In the genomic region with DNA sequence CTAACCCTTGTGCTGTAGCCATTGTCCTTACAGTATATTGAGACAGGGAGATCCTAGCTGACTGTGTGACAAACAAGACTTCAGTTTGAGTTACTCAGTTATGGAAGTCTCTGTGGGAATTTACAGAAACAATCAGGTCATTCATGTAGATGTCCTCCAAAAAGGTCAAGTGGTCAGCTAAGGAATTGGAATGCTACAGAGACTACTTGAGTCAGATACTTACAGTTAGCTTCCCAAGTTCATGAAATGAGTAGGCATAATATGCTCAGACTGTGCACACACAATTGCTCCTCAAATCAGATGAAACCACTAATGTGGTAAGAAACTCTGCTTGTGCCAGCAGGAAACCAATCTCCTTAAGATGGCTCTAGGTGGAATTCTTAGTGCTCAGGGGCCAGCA, we compare ENCODE assay signal across 18 cellular contexts.
DNase-seq lines count a peak whose midpoint lies in the region; ATAC-seq and TF ChIP-seq lines count a peak whose summit lies in the region.
"Had no signal": no experiment of that assay in that cellular context is flagged by ENCODE, and none has a peak within 500 bp of the region (broad histone marks: within the 10 kb centered on the region; RNA-seq: fewer than 3 reads in every experiment).

No MANE protein-coding gene starts in this region.

- peak overlapping the region; percentile 34; the same call in 1 of the 2 replicates for H2AFZ ChIP-seq in GM23338

- no peaks in the 10 kb centered on the region for H3F3A ChIP-seq in GM23338 (replicated peaks; ENCODE audit: low read depth)

- no peak for DNase-seq in GM23338 (ENCODE audit: low spot score)
- peak; percentile 22 for DNase-seq in RPMI7951 (ENCODE audit: low read depth)
- peak; percentile 55 for DNase-seq in glomerular visceral epithelial cell (ENCODE audit: extremely low spot score)
- DNase-seq in retinal pigment epithelial cell (ENCODE audit: low read depth) = peak; percentile 21
- DNase-seq in DMS153 (lab: John Stamatoyannopoulos, UW) = no peak
- DNase-seq in NK-92 treated with Interleukin-12 subunit alpha and Interleukin-12 subunit beta, amount 100 ng/mL, for 24 hours (lab: John Stamatoyannopoulos, UW) = no peak
- no peak for DNase-seq in ascending aorta (ENCODE audit: low spot score in 2 of 2)
- DNase-seq: 8988T, DND-41, HCEC 1CT, KG1, MV-4-11, NCI-H1694 treated with DMSO at 0.1 percent for 48 hours, NCI-H524, NCI-H82 had no signal

- intact Hi-C loops in ascending aorta (cut with DNase I) = no loop called here

- H3K79me2 ChIP-seq in GM23338 (replicated peaks; ENCODE audit: insufficient read depth) = no peaks in the 10 kb centered on the region

- no peaks in the 10 kb centered on the region; the same call in 2 of the 3 replicates for H3K36me3 Mint-ChIP-seq in GM23338 (ENCODE audit: low read depth)
- H3K36me3 Mint-ChIP-seq: CD14-positive monocyte had no signal

- no peaks in the 10 kb centered on the region for H3K27me3 Mint-ChIP-seq in GM23338 (ENCODE audit: insufficient read depth, low read depth, poor library complexity)

- no peaks in the 10 kb centered on the region for H3K4me1 Mint-ChIP-seq in GM23338
- H3K4me1 Mint-ChIP-seq: CD14-positive monocyte had no signal

- no peaks in the 10 kb centered on the region for H3K9me3 Mint-ChIP-seq in GM23338

- no peak for ATAC-seq in GM23338
- ATAC-seq in HG02852 (IDR thresholded peaks at IDR 0.05; ENCODE audit: unreplicated experiment) = no peak
- ATAC-seq: HepG2 had no signal

- H3K36me3 ChIP-seq in GM23338 (ENCODE audit: insufficient read depth) (no peaks in the 10 kb centered on the region), ascending aorta (no peaks in the 10 kb centered on the region)

- TF ChIP-seq CTCF in GM23338 (conservative IDR thresholded peaks at IDR 0.05; ENCODE audit: low read depth in 2 of 2) (no peak), retinal pigment epithelial cell (conservative IDR thresholded peaks at IDR 0.05; ENCODE audit: low read depth, low read length) (no peak), ascending aorta (IDR thresholded peaks at IDR 0.05) (no peak)

- no peaks in the 10 kb centered on the region for H3K9me2 ChIP-seq in GM23338 (ENCODE audit: insufficient read depth)

- H3K4me3 Mint-ChIP-seq in GM23338 = no peak overlapping the region
- H3K4me3 Mint-ChIP-seq: CD14-positive monocyte had no signal

- no peak overlapping the region for H3K4me2 ChIP-seq in GM23338

- H3K4me3 ChIP-seq in GM23338 (no peak overlapping the region), retinal pigment epithelial cell (ENCODE audit: low read length) (no peak overlapping the region), ascending aorta (no peak overlapping the region)

- no peak overlapping the region for H3K27ac ChIP-seq in GM23338 (ENCODE audit: low read depth)
- no peak overlapping the region for H3K27ac ChIP-seq in ascending aorta

- no peaks in the 10 kb centered on the region for H4K20me1 ChIP-seq in GM23338 (replicated peaks; ENCODE audit: insufficient read depth)

- H3K27ac Mint-ChIP-seq in GM23338 = no peak overlapping the region
- H3K27ac Mint-ChIP-seq: CD14-positive monocyte had no signal

- H3K9me3 ChIP-seq in ascending aorta = no peaks in the 10 kb centered on the region

- H3K4me1 ChIP-seq in GM23338 (ENCODE audit: insufficient read depth) (no peaks in the 10 kb centered on the region), ascending aorta (no peaks in the 10 kb centered on the region)

- H3K27me3 ChIP-seq in GM23338 (ENCODE audit: insufficient read depth) (no peaks in the 10 kb centered on the region), ascending aorta (no peaks in the 10 kb centered on the region)

TF ChIP-seq in GM23338, 12 proteins besides CTCF, POLR2A, EP300 and RAD21 (continues in another document):
- no peak for TF ChIP-seq EZH2phosphoT487 (IDR thresholded peaks at IDR 0.05; ENCODE audit: unreplicated experiment)
- no peak for TF ChIP-seq JUNB (IDR thresholded peaks at IDR 0.05; ENCODE audit: unreplicated experiment)
- no peak for TF ChIP-seq STAT1 (IDR thresholded peaks at IDR 0.05; ENCODE audit: unreplicated experiment)
- no peak for TF ChIP-seq ZNF331 (CRISPR knock-in tag; IDR thresholded peaks at IDR 0.05; ENCODE audit: low read depth)
- TF ChIP-seq, protein P1, sequence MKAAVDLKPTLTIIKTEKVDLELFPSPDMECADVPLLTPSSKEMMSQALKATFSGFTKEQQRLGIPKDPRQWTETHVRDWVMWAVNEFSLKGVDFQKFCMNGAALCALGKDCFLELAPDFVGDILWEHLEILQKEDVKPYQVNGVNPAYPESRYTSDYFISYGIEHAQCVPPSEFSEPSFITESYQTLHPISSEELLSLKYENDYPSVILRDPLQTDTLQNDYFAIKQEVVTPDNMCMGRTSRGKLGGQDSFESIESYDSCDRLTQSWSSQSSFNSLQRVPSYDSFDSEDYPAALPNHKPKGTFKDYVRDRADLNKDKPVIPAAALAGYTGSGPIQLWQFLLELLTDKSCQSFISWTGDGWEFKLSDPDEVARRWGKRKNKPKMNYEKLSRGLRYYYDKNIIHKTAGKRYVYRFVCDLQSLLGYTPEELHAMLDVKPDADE (IDR thresholded peaks at IDR 0.05) = no peak
- TF ChIP-seq POLR2AphosphoS5 (IDR thresholded peaks at IDR 0.05; ENCODE audit: low read depth) = no peak
- TF ChIP-seq CREB1 (CRISPR knock-in tag; IDR thresholded peaks at IDR 0.05; ENCODE audit: low read depth) = no peak
- TF ChIP-seq, protein P2, sequence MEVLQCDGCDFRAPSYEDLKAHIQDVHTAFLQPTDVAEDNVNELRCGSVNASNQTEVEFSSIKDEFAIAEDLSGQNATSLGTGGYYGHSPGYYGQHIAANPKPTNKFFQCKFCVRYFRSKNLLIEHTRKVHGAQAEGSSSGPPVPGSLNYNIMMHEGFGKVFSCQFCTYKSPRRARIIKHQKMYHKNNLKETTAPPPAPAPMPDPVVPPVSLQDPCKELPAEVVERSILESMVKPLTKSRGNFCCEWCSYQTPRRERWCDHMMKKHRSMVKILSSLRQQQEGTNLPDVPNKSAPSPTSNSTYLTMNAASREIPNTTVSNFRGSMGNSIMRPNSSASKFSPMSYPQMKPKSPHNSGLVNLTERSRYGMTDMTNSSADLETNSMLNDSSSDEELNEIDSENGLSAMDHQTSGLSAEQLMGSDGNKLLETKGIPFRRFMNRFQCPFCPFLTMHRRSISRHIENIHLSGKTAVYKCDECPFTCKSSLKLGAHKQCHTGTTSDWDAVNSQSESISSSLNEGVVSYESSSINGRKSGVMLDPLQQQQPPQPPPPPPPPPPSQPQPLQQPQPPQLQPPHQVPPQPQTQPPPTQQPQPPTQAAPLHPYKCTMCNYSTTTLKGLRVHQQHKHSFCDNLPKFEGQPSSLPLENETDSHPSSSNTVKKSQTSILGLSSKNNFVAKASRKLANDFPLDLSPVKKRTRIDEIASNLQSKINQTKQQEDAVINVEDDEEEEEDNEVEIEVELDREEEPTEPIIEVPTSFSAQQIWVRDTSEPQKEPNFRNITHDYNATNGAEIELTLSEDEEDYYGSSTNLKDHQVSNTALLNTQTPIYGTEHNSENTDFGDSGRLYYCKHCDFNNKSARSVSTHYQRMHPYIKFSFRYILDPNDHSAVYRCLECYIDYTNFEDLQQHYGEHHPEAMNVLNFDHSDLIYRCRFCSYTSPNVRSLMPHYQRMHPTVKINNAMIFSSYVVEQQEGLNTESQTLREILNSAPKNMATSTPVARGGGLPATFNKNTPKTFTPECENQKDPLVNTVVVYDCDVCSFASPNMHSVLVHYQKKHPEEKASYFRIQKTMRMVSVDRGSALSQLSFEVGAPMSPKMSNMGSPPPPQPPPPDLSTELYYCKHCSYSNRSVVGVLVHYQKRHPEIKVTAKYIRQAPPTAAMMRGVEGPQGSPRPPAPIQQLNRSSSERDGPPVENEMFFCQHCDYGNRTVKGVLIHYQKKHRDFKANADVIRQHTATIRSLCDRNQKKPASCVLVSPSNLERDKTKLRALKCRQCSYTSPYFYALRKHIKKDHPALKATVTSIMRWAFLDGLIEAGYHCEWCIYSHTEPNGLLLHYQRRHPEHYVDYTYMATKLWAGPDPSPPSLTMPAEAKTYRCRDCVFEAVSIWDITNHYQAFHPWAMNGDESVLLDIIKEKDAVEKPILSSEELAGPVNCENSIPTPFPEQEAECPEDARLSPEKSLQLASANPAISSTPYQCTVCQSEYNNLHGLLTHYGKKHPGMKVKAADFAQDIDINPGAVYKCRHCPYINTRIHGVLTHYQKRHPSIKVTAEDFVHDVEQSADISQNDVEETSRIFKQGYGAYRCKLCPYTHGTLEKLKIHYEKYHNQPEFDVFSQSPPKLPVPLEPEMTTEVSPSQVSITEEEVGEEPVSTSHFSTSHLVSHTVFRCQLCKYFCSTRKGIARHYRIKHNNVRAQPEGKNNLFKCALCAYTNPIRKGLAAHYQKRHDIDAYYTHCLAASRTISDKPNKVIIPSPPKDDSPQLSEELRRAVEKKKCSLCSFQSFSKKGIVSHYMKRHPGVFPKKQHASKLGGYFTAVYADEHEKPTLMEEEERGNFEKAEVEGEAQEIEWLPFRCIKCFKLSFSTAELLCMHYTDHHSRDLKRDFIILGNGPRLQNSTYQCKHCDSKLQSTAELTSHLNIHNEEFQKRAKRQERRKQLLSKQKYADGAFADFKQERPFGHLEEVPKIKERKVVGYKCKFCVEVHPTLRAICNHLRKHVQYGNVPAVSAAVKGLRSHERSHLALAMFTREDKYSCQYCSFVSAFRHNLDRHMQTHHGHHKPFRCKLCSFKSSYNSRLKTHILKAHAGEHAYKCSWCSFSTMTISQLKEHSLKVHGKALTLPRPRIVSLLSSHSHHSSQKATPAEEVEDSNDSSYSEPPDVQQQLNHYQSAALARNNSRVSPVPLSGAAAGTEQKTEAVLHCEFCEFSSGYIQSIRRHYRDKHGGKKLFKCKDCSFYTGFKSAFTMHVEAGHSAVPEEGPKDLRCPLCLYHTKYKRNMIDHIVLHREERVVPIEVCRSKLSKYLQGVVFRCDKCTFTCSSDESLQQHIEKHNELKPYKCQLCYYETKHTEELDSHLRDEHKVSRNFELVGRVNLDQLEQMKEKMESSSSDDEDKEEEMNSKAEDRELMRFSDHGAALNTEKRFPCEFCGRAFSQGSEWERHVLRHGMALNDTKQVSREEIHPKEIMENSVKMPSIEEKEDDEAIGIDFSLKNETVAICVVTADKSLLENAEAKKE (CRISPR knock-in tag; IDR thresholded peaks at IDR 0.05) = no peak
- TF ChIP-seq ZNF114 (CRISPR knock-in tag; IDR thresholded peaks at IDR 0.05) = no peak

Comparison
In these comparisons a context has a peak if more than half of its experiments do, and no peak if none do; other contexts are left out.
1. DNase-seq: peak in RPMI7951 (single experiment), glomerular visceral epithelial cell (single experiment) and retinal pigment epithelial cell (single experiment); none in GM23338 (single experiment), DMS153 (single experiment), NK-92 treated with Interleukin-12 subunit alpha and Interleukin-12 subunit beta, amount 100 ng/mL, for 24 hours (single experiment) and ascending aorta (0 of 2).